ENCODE assay signal across 18 cellular contexts in genomic region chr10:124018886-124019525, GRCh38.
DNase-seq lines count a peak whose midpoint lies in the region; ATAC-seq, FAIRE-seq and TF ChIP-seq lines count a peak whose summit lies in the region.
"Had no signal": no experiment of that assay in that cellular context is flagged by ENCODE, and none has a peak within 500 bp of the region (broad histone marks: within the 10 kb centered on the region; RNA-seq: fewer than 3 reads in every experiment).

No MANE protein-coding gene starts in this region.

- peak overlapping the region; percentile 87 for H4K91ac ChIP-seq in H1 (replicated peaks; ENCODE audit: insufficient read length, low read length)

- ATAC-seq in DND-41 (ENCODE audit: insufficient read depth, low read depth): no peak; the same call in 2 of the 3 replicates
- peak; percentile 40 for ATAC-seq in left lobe of liver
- no peak for ATAC-seq in HG03565 (IDR thresholded peaks at IDR 0.05; ENCODE audit: unreplicated experiment)
- ATAC-seq: HepG2 had no signal

- H3K4me2 ChIP-seq in BLaER1 (peak overlapping the region; percentile 0; the same call in 1 of the 2 replicates), DND-41 (ENCODE audit: insufficient read depth, low read length) (no peak overlapping the region), H1 (ENCODE audit: insufficient read depth in 1 of 2, low read depth in 2 of 2, low read length in 2 of 2) (no peak overlapping the region; a peak in 1 of 4 replicates)

- peak overlapping the region; percentile 62 for H2BK120ac ChIP-seq in H1 (replicated peaks; ENCODE audit: low read depth, low read length)

- H3K36me3 ChIP-seq in BLaER1: peaks cover 96% of the 10 kb centered on the region
- peaks cover under 1% of the 10 kb centered on the region; the same call in 1 of the 2 replicates for H3K36me3 ChIP-seq in DND-41 (ENCODE audit: insufficient read depth, low read length)
- H3K36me3 ChIP-seq in H1 (ENCODE audit: control insufficient read depth in 2 of 4, insufficient read depth in 4 of 4, low read length in 3 of 4): no peaks in the 10 kb centered on the region
- peaks cover 0 to 4% of the 10 kb centered on the region in 2 donors for H3K36me3 ChIP-seq in small intestine (ENCODE audit: control insufficient read depth in 2 of 2, insufficient read depth in 2 of 2, low read length in 2 of 2)
- peaks cover 0 to 2% of the 10 kb centered on the region in 2 donors for H3K36me3 ChIP-seq in prostate gland

- TF ChIP-seq POLR2A in H1 (IDR thresholded peaks at IDR 0.05; ENCODE audit: control extremely low read depth in 1 of 2, low read depth in 2 of 2, low read length in 2 of 2) (no peak), prostate gland (IDR thresholded peaks at IDR 0.05) (no peak)

- H2AK5ac ChIP-seq in H1 (ENCODE audit: low read depth, low read length): peak overlapping the region; percentile 56; the same call in 1 of the 2 replicates

- FAIRE-seq in H1 (lab: Jason Lieb, UNC) (no peak), small intestine (lab: Jason Lieb, UNC) (no peak)
- FAIRE-seq: D721Med, GM12892, GM18507, HepG2 had no signal

- peak overlapping the region; percentile 65; the same call in 1 of the 2 replicates for H2BK15ac ChIP-seq in H1 (ENCODE audit: low read length)

- H2AFZ ChIP-seq in DND-41 (ENCODE audit: low read depth, low read length): no peak overlapping the region
- no peak overlapping the region for H2AFZ ChIP-seq in H1 (ENCODE audit: low read length)

- H3K79me1 ChIP-seq in H1 (ENCODE audit: low read depth, low read length): no peaks in the 10 kb centered on the region

- no peak overlapping the region for H3K4me3 ChIP-seq in BLaER1
- H3K4me3 ChIP-seq in DND-41 (ENCODE audit: low read depth in 1 of 2, low read length in 2 of 2): no peak overlapping the region
- no peak overlapping the region for H3K4me3 ChIP-seq in H1 (ENCODE audit: extremely low read depth in 1 of 4, insufficient read depth in 2 of 4, low read depth in 3 of 4, low read length in 4 of 4)
- no peak overlapping the region for H3K4me3 ChIP-seq in small intestine (ENCODE audit: low read depth in 1 of 2, low read length in 2 of 2)
- no peak overlapping the region for H3K4me3 ChIP-seq in prostate gland

- peak overlapping the region; percentile 51 for H4K5ac ChIP-seq in H1 (ENCODE audit: insufficient read length, low read depth, low read length)

- peak overlapping the region; percentile 6; the same call in 1 of the 2 replicates for H2BK20ac ChIP-seq in H1 (ENCODE audit: low read length)

- peak overlapping the region; percentile 88 for H3K4ac ChIP-seq in H1 (replicated peaks; ENCODE audit: insufficient read length, low read depth, low read length)

- H3K9me3 ChIP-seq in BLaER1: peaks cover 7% of the 10 kb centered on the region
- H3K9me3 ChIP-seq in DND-41 (ENCODE audit: insufficient read depth, low read length, severe bottlenecking): peaks cover under 1% of the 10 kb centered on the region
- H3K9me3 ChIP-seq in H1 (ENCODE audit: insufficient read depth in 2 of 2, low read depth in 1 of 2, low read length in 1 of 2): no peaks in the 10 kb centered on the region
- H3K9me3 ChIP-seq in small intestine (ENCODE audit: control insufficient read depth, low read depth): no peaks in the 10 kb centered on the region
- no peaks in the 10 kb centered on the region for H3K9me3 ChIP-seq in prostate gland
- H3K9me3 ChIP-seq: Caco-2 had no signal

- no peak overlapping the region for H3K14ac ChIP-seq in H1 (ENCODE audit: insufficient read length)

- no peak for TF ChIP-seq EP300 in H1 (IDR thresholded peaks at IDR 0.05; ENCODE audit: borderline replicate concordance in 1 of 2, low read depth in 2 of 2, low read length in 2 of 2)

- no peak overlapping the region; the same call in 1 of the 2 replicates for H4K8ac ChIP-seq in H1 (ENCODE audit: extremely low read depth, insufficient read depth, low read length)

- peaks cover 56% of the 10 kb centered on the region for H3K4me1 ChIP-seq in BLaER1
- H3K4me1 ChIP-seq in DND-41 (ENCODE audit: insufficient read depth, low read length): peaks cover 24% of the 10 kb centered on the region
- H3K4me1 ChIP-seq in H1 (replicated peaks in 1 of 4; ENCODE audit: control insufficient read depth in 3 of 4, insufficient read depth in 4 of 4, low read length in 3 of 4): peaks cover 16 to 51% (median 32%) of the 10 kb centered on the region in 4 experiments
- H3K4me1 ChIP-seq in small intestine (ENCODE audit: control insufficient read depth in 2 of 2, insufficient read depth in 1 of 2, low read depth in 1 of 2, low read length in 1 of 2): no peaks in the 10 kb centered on the region
- H3K4me1 ChIP-seq in prostate gland (replicated peaks): no peaks in the 10 kb centered on the region
- H3K4me1 ChIP-seq: Caco-2 had no signal

- no peak overlapping the region; the same call in 1 of the 2 replicates for H2BK5ac ChIP-seq in H1 (ENCODE audit: low read depth, low read length)

- peaks cover 4% of the 10 kb centered on the region; the same call in 1 of the 2 replicates for H3K23me2 ChIP-seq in H1 (ENCODE audit: low read depth, low read length)

- H3K9ac ChIP-seq in BLaER1 (no peak overlapping the region), DND-41 (ENCODE audit: low read depth, low read length) (no peak overlapping the region), H1 (replicated peaks in 1 of 4; ENCODE audit: extremely low read depth in 1 of 4, low read depth in 3 of 4, low read length in 3 of 4) (no peak overlapping the region)

- H3K79me2 ChIP-seq in DND-41 (ENCODE audit: insufficient read depth, low read length) (no peaks in the 10 kb centered on the region), H1 (ENCODE audit: control insufficient read depth in 1 of 2, insufficient read depth in 2 of 2, low read length in 2 of 2) (no peaks in the 10 kb centered on the region)

- peaks cover 88% of the 10 kb centered on the region for H4K20me1 ChIP-seq in BLaER1
- H4K20me1 ChIP-seq in DND-41 (ENCODE audit: insufficient read depth, low read length): no peaks in the 10 kb centered on the region
- no peaks in the 10 kb centered on the region for H4K20me1 ChIP-seq in H1 (replicated peaks in 1 of 2; ENCODE audit: control insufficient read depth in 1 of 2, insufficient read depth in 2 of 2, low read length in 2 of 2)

- peak overlapping the region; percentile 62; the same call in 1 of the 2 replicates for H3K18ac ChIP-seq in H1 (ENCODE audit: extremely low read depth, low read length)

- CTCF ChIA-PET in H1 (lab: Charles Lee; ENCODE audit: partially characterized antibody): interaction anchor here (0.6 to 4.4 kb wide), 4 partner anchors 18 to 285 kb away, joined by 3 to 20 read pairs (median 4); no protein-coding TSS in a partner anchor

- no peak for TF ChIP-seq RAD21 in H1 (IDR thresholded peaks at IDR 0.05 in 1 of 2, conservative IDR thresholded peaks at IDR 0.05 in 1 of 2; ENCODE audit: low read depth in 2 of 2, low read length in 2 of 2)

- peak; percentile 24 for DNase-seq in DND-41
- DNase-seq in H1 (ENCODE audit: low read depth in 1 of 2, low spot score in 2 of 2): no peak
- no peak for DNase-seq in left lobe of liver (ENCODE audit: low spot score)
- no peak for DNase-seq in small intestine
- DNase-seq in NCI-H1092 (lab: John Stamatoyannopoulos, UW): no peak
- DNase-seq in prostate gland (ENCODE audit: low spot score): no peak
- DNase-seq: Caco-2; CD4-positive, alpha-beta T cell; GDM1; GOT3; H9 had no signal

- intact Hi-C loops in prostate gland (cut with DNase I): no loop called here

- TF ChIP-seq CTCF in DND-41 (IDR thresholded peaks at IDR 0.05; ENCODE audit: borderline replicate concordance, extremely low read depth, low read length, poor library complexity, severe bottlenecking) (no peak), H1 (IDR thresholded peaks at IDR 0.05; ENCODE audit: control extremely low read depth in 1 of 3, insufficient read depth in 1 of 3, low read depth in 1 of 3, low read length in 3 of 3) (no peak), prostate gland (IDR thresholded peaks at IDR 0.05) (no peak)

- H2BK12ac ChIP-seq in H1 (ENCODE audit: low read depth, low read length): peak overlapping the region; percentile 62; the same call in 1 of the 2 replicates

- no peak overlapping the region for H3K56ac ChIP-seq in H1 (replicated peaks; ENCODE audit: insufficient read length, low read depth, low read length)

- 86% methylated on average over 17 of the region's 19 CpGs; no CpG with 5 or more reads in 1 of the 2 experiments for WGBS in H1 (ENCODE audit: extremely low coverage in 1 of 2, insufficient coverage in 1 of 2, insufficient read length in 1 of 2, insufficient replicate concordance in 2 of 2, low coverage in 1 of 2, low lambda C conversion rate in 2 of 2, missing lambda C conversion rate in 1 of 2), 2 experiments
- 79 to 89% (median 82%) methylated on average over 19 of the region's 19 CpGs for WGBS in small intestine, 3 donors
- 88% methylated on average over 19 of the region's 19 CpGs for WGBS in prostate gland

- H3K27me3 ChIP-seq in BLaER1 (no peaks in the 10 kb centered on the region), DND-41 (ENCODE audit: insufficient read depth, low read length, poor library complexity) (no peaks in the 10 kb centered on the region), H1 (replicated peaks in 1 of 4; ENCODE audit: control insufficient read depth in 3 of 4, extremely low read depth in 1 of 4, insufficient read depth in 3 of 4, low read length in 3 of 4) (no peaks in the 10 kb centered on the region), small intestine (ENCODE audit: control insufficient read depth in 2 of 2, insufficient read depth in 2 of 2, low read length in 2 of 2) (no peaks in the 10 kb centered on the region), prostate gland (replicated peaks; ENCODE audit: insufficient read depth) (no peaks in the 10 kb centered on the region)

- POLR2A ChIA-PET in H1 (lab: Charles Lee; ENCODE audit: partially characterized antibody): interaction anchor here (0.6 kb wide), 1 partner anchor 327 kb away, joined by 3 read pairs; no protein-coding TSS in a partner anchor

- H3K27ac ChIP-seq in BLaER1 (no peak overlapping the region), DND-41 (ENCODE audit: low read length) (no peak overlapping the region), H1 (ENCODE audit: low read depth, low read length) (no peak overlapping the region), small intestine (ENCODE audit: low read depth in 1 of 2, low read length in 1 of 2) (no peak overlapping the region), prostate gland (no peak overlapping the region)
- H3K27ac ChIP-seq: C4-2B had no signal

- H3K23ac ChIP-seq in H1 (ENCODE audit: insufficient read length): no peak overlapping the region

TF ChIP-seq in H1, 55 proteins besides CTCF, POLR2A, EP300 and RAD21:
- TF ChIP-seq SP4 (IDR thresholded peaks at IDR 0.05; ENCODE audit: low read length) (no peak), GABPA (IDR thresholded peaks at IDR 0.05; ENCODE audit: borderline replicate concordance, insufficient read depth, low read length) (no peak), CREB1 (IDR thresholded peaks at IDR 0.05) (no peak), ASH2L (IDR thresholded peaks at IDR 0.05; ENCODE audit: low read length) (no peak)
